Comparison of ENCODE assay signal across 17 cellular contexts in genomic region chr4:15938182-15938581, GRCh38. TPM values are rescaled to one million over a fixed set of nuclear protein-coding genes. Genes with fewer than 3 reads are reported as not detected.
A peak's percentile ranks its signal among the peaks of the same experiment; 100 is the strongest.
DNase-seq lines count a peak whose midpoint lies in the region; ATAC-seq and TF ChIP-seq lines count a peak whose summit lies in the region.
"Had no signal": no experiment of that assay in that cellular context is flagged by ENCODE, and none has a peak within 500 bp of the region (broad histone marks: within the 10 kb centered on the region; RNA-seq: fewer than 3 reads in every experiment).

No MANE protein-coding gene starts in this region.

- TF ChIP-seq CTCF in RWPE2 (IDR thresholded peaks at IDR 0.05; ENCODE audit: poor library complexity, severe bottlenecking) (no peak), transverse colon (IDR thresholded peaks at IDR 0.05) (peak in 1 of 5 experiments; percentile 39)

- H3K4me1 Mint-ChIP-seq in immature natural killer cell: peaks cover 0 to 2% of the 10 kb centered on the region in 2 donors
- H3K4me1 Mint-ChIP-seq: memory B cell had no signal

- no peak for TF ChIP-seq EP300 in transverse colon (IDR thresholded peaks at IDR 0.05; ENCODE audit: low read depth)

- peak; percentile 25 for DNase-seq in NCI-H345 (lab: John Stamatoyannopoulos, UW)
- no peak for DNase-seq in NCI-H345 treated with DMSO at 0.1 percent for 48 hours (lab: John Stamatoyannopoulos, UW; ENCODE audit: unreplicated experiment)
- DNase-seq in RWPE2 (ENCODE audit: low spot score): peak; percentile 93
- DNase-seq in islet precursor cell: peak; percentile 88
- DNase-seq in transverse colon: peak; percentile 91
- DNase-seq in immature natural killer cell: no peak
- no peak for DNase-seq in medulla oblongata (ENCODE audit: extremely low spot score)
- DNase-seq: activated CD4-positive, alpha-beta T cell treated with anti-CD3 and anti-CD28 coated beads, Interleukin-2, amount 50 U/mL, for 4 hours; activated gamma-delta T cell treated with Interleukin-2 at 50 U/mL for 16 hours; Kasumi-1; NCI-H2171; tibial artery had no signal

- in situ Hi-C loops in transverse colon (cut with MboI; ENCODE audit: low pct_ligation_motif_present in 1 of 4, low pct_unique_long_range_greater_than_20kb in 1 of 4, low sequenced_read_pairs in 3 of 4): no loop called here

- H3K9me3 Mint-ChIP-seq in immature natural killer cell: no peaks in the 10 kb centered on the region
- H3K9me3 Mint-ChIP-seq: memory B cell had no signal

- peaks cover 0 to 13% (median 0%) of the 10 kb centered on the region in 3 donors for H3K36me3 Mint-ChIP-seq in immature natural killer cell
- H3K36me3 Mint-ChIP-seq: memory B cell had no signal

- intact Hi-C loops in transverse colon (cut with DNase I; ENCODE audit: low total_unique reads): no loop called here

- H3K27ac ChIP-seq in RWPE2 (ENCODE audit: poor library complexity, severe bottlenecking) (peak overlapping the region; percentile 81), transverse colon (peak overlapping the region; percentile 70 to 81 (median 76))
- H3K27ac ChIP-seq: cardiac muscle cell, parathyroid adenoma, tibial artery had no signal

- no peak overlapping the region for H3K4me3 Mint-ChIP-seq in immature natural killer cell
- H3K4me3 Mint-ChIP-seq: memory B cell had no signal

- H3K27me3 ChIP-seq in RWPE2 (ENCODE audit: insufficient read depth, poor library complexity, severe bottlenecking): no peaks in the 10 kb centered on the region
- no peaks in the 10 kb centered on the region for H3K27me3 ChIP-seq in transverse colon

- H3K4me1 ChIP-seq in RWPE2 (ENCODE audit: insufficient read depth, poor library complexity, severe bottlenecking): peaks cover 29% of the 10 kb centered on the region
- peaks cover 0 to 30% (median 16%) of the 10 kb centered on the region in 4 donors for H3K4me1 ChIP-seq in transverse colon
- H3K4me1 ChIP-seq: parathyroid adenoma had no signal

- no peaks in the 10 kb centered on the region for H3K9me3 ChIP-seq in RWPE2 (ENCODE audit: severe bottlenecking)
- H3K9me3 ChIP-seq in transverse colon: no peaks in the 10 kb centered on the region
- H3K9me3 ChIP-seq: tibial artery had no signal

- H3K27me3 Mint-ChIP-seq in immature natural killer cell (ENCODE audit: low read depth in 3 of 3): peaks cover 2 to 9% (median 3%) of the 10 kb centered on the region in 3 donors

- H3K27ac Mint-ChIP-seq in immature natural killer cell: no peak overlapping the region
- H3K27ac Mint-ChIP-seq: memory B cell had no signal

- peak; percentile 78 for ATAC-seq in RWPE2 (ENCODE audit: low read depth)
- ATAC-seq in GM18498 (IDR thresholded peaks at IDR 0.05; ENCODE audit: unreplicated experiment): no peak

- H3K36me3 ChIP-seq in RWPE2 (ENCODE audit: low read depth) (peaks cover 33% of the 10 kb centered on the region), transverse colon (no peaks in the 10 kb centered on the region)
- H3K36me3 ChIP-seq: cardiac muscle cell, tibial artery had no signal

- H3K4me3 ChIP-seq in RWPE2 (ENCODE audit: severe bottlenecking) (peak overlapping the region; percentile 56), transverse colon (no peak overlapping the region)
- H3K4me3 ChIP-seq: cardiac muscle cell, tibial artery had no signal

- peak; percentile 78 for TF ChIP-seq POLR2A in transverse colon (IDR thresholded peaks at IDR 0.05)

- 39% methylated on average over 5 of the region's 8 CpGs; no CpG with 5 or more reads in 1 of the 2 donors for WGBS in transverse colon (ENCODE audit: low coverage in 1 of 2), 2 donors

RNA-seq across cellular contexts. Expression of gene FGFBP1, which starts 0.4 kb away (rescaled TPM):
- 10 to 100 TPM in 2 of 4 donors, 1 to 10 TPM in 2; 7.0 to 12.6 (median 10.1) TPM for total RNA-seq in transverse colon
- under 1 TPM in 1 of 3 donors, not detected in 2; 0.53 TPM for polyA plus RNA-seq in immature natural killer cell
- total RNA-seq: cardiac muscle cell; T-helper 2 cell treated with Interferon-gamma antibody and Interleukin-4, amounts not matched to agents 100 ng/mL and 5 ng/mL, for 36 hours had no signal
- polyA plus RNA-seq: cardiac muscle cell had no signal

RNA-seq across cellular contexts. Expression of gene FGFBP2, which starts 24.8 kb away (rescaled TPM):
- total RNA-seq in transverse colon: 1 to 10 TPM in 2 of 4 donors, not detected in 2; 2.2 to 5.6 TPM
- 1,000 to 10,000 TPM; 1,171 to 1,886 (median 1,278) TPM for polyA plus RNA-seq in immature natural killer cell
- total RNA-seq: cardiac muscle cell had no signal
- polyA plus RNA-seq: cardiac muscle cell had no signal

Comparison
In these comparisons a context has a peak if more than half of its experiments do, and no peak if none do; other contexts are left out.
1. DNase-seq: peak in NCI-H345 (single experiment), RWPE2 (single experiment), islet precursor cell (single experiment) and transverse colon (single experiment); none in NCI-H345 treated with DMSO at 0.1 percent for 48 hours (single experiment), immature natural killer cell (0 of 3) and medulla oblongata (single experiment).